1 cellular context compared by ENCODE assay signal in the genomic region with DNA sequence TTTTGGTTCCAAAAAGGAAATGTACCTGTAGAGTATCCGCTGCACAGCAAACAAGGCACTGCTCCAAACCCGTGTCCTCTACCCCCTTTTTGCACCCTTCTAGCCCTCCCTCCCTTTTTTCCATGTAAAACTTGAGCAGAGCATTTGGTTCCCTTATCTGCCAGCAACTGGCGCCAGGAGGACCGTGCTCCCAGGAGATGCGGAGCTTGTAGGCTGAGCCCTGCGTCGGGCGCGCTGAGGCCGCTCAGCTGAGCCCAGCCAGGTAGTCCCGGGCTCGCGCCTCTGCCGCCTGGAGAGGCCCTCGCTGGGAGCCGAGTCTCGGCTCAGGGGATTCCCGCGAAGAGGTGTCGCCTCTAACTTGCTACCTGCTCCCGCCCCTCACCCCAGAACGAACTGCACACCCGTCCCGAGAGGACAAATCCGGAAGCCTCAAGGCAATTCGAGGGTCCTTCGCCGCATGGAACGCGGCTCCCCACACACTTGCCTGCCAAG.
A peak's percentile ranks its signal among the peaks of the same experiment; 100 is the strongest.
TF ChIP-seq lines count a peak whose summit lies in the region.

No MANE protein-coding gene starts in this region.

TF ChIP-seq in HepG2, 621 proteins besides CTCF, POLR2A, EP300 and RAD21 (continued from another document and continues in another):
- TF ChIP-seq, protein P1, sequence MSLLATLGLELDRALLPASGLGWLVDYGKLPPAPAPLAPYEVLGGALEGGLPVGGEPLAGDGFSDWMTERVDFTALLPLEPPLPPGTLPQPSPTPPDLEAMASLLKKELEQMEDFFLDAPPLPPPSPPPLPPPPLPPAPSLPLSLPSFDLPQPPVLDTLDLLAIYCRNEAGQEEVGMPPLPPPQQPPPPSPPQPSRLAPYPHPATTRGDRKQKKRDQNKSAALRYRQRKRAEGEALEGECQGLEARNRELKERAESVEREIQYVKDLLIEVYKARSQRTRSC (CRISPR knock-in tag; IDR thresholded peaks at IDR 0.05; ENCODE audit: low read depth): peak; percentile 15; the same call in 1 of the 2 replicates
- TF ChIP-seq PTBP1 (IDR thresholded peaks at IDR 0.05; ENCODE audit: low read depth, low read length, poor library complexity, severe bottlenecking) (no peak), TBX2 (CRISPR knock-in tag; IDR thresholded peaks at IDR 0.05; ENCODE audit: borderline replicate concordance) (peak; percentile 36), ZNF747 (CRISPR knock-in tag; IDR thresholded peaks at IDR 0.05; ENCODE audit: borderline replicate concordance) (peak; percentile 57; the same call in 1 of the 2 replicates), ZNF766 (CRISPR knock-in tag; IDR thresholded peaks at IDR 0.05; ENCODE audit: borderline replicate concordance) (0 out of 2 replicates have a peak, but pooled peaks have one; percentile 24), ZNF331 (CRISPR knock-in tag; IDR thresholded peaks at IDR 0.05) (peak; percentile 86; the same call in 1 of the 2 replicates), RFXAP (CRISPR knock-in tag; IDR thresholded peaks at IDR 0.05; ENCODE audit: borderline replicate concordance) (0 out of 2 replicates have a peak, but pooled peaks have one; percentile 17), ZNF33B (CRISPR knock-in tag; IDR thresholded peaks at IDR 0.05) (no peak; the same call in 1 of the 2 replicates), LCORL (IDR thresholded peaks at IDR 0.05) (no peak), LCORL (CRISPR knock-in tag; IDR thresholded peaks at IDR 0.05) (0 out of 2 replicates have a peak, but pooled peaks have one; percentile 37), IKZF1 (IDR thresholded peaks at IDR 0.05) (no peak), PHF21A (CRISPR knock-in tag; IDR thresholded peaks at IDR 0.05) (no peak), MLLT10 (CRISPR knock-in tag; IDR thresholded peaks at IDR 0.05) (no peak), ZNF670 (CRISPR knock-in tag; IDR thresholded peaks at IDR 0.05; ENCODE audit: borderline replicate concordance) (peak; percentile 83; the same call in 1 of the 2 replicates), MZF1 (CRISPR knock-in tag; IDR thresholded peaks at IDR 0.05; ENCODE audit: borderline replicate concordance) (0 out of 2 replicates have a peak, but pooled peaks have one; percentile 27), ZFP82 (CRISPR knock-in tag; IDR thresholded peaks at IDR 0.05; ENCODE audit: borderline replicate concordance) (no peak), ZNF224 (CRISPR knock-in tag; IDR thresholded peaks at IDR 0.05) (0 out of 2 replicates have a peak, but pooled peaks have one; percentile 51), ISL2 (CRISPR knock-in tag; IDR thresholded peaks at IDR 0.05) (no peak), ZNF317 (CRISPR knock-in tag; IDR thresholded peaks at IDR 0.05) (0 out of 2 replicates have a peak, but pooled peaks have one; percentile 24), RARG (CRISPR knock-in tag; IDR thresholded peaks at IDR 0.05; ENCODE audit: low read depth) (no peak), ZC3H4 (CRISPR knock-in tag; IDR thresholded peaks at IDR 0.05; ENCODE audit: borderline replicate concordance) (no peak), ZNF160 (CRISPR knock-in tag; IDR thresholded peaks at IDR 0.05) (no peak), HNF4A (CRISPR knock-in tag; IDR thresholded peaks at IDR 0.05) (peak; percentile 29; the same call in 1 of the 2 replicates), POLR2AphosphoS2 (IDR thresholded peaks at IDR 0.05; ENCODE audit: low read depth, low read length) (no peak), ZSCAN20 (CRISPR knock-in tag; IDR thresholded peaks at IDR 0.05; ENCODE audit: borderline replicate concordance) (no peak; the same call in 1 of the 2 replicates), GABPA (IDR thresholded peaks at IDR 0.05; ENCODE audit: low read depth, low read length) (no peak), GABPA (CRISPR knock-in tag; IDR thresholded peaks at IDR 0.05; ENCODE audit: low read depth) (no peak), ASH2L (IDR thresholded peaks at IDR 0.05; ENCODE audit: insufficient read length, low read depth, low read length) (peak; percentile 95), ZBTB8A (CRISPR knock-in tag; IDR thresholded peaks at IDR 0.05; ENCODE audit: borderline replicate concordance, low read depth) (no peak), ZNF292 (CRISPR knock-in tag; IDR thresholded peaks at IDR 0.05; ENCODE audit: borderline replicate concordance, low read depth) (peak; percentile 74; the same call in 1 of the 2 replicates)
- TF ChIP-seq, protein P2, sequence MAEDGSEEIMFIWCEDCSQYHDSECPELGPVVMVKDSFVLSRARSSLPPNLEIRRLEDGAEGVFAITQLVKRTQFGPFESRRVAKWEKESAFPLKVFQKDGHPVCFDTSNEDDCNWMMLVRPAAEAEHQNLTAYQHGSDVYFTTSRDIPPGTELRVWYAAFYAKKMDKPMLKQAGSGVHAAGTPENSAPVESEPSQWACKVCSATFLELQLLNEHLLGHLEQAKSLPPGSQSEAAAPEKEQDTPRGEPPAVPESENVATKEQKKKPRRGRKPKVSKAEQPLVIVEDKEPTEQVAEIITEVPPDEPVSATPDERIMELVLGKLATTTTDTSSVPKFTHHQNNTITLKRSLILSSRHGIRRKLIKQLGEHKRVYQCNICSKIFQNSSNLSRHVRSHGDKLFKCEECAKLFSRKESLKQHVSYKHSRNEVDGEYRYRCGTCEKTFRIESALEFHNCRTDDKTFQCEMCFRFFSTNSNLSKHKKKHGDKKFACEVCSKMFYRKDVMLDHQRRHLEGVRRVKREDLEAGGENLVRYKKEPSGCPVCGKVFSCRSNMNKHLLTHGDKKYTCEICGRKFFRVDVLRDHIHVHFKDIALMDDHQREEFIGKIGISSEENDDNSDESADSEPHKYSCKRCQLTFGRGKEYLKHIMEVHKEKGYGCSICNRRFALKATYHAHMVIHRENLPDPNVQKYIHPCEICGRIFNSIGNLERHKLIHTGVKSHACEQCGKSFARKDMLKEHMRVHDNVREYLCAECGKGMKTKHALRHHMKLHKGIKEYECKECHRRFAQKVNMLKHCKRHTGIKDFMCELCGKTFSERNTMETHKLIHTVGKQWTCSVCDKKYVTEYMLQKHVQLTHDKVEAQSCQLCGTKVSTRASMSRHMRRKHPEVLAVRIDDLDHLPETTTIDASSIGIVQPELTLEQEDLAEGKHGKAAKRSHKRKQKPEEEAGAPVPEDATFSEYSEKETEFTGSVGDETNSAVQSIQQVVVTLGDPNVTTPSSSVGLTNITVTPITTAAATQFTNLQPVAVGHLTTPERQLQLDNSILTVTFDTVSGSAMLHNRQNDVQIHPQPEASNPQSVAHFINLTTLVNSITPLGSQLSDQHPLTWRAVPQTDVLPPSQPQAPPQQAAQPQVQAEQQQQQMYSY (CRISPR knock-in tag; IDR thresholded peaks at IDR 0.05): 0 out of 2 replicates have a peak, but pooled peaks have one; percentile 28
- TF ChIP-seq, protein P3, sequence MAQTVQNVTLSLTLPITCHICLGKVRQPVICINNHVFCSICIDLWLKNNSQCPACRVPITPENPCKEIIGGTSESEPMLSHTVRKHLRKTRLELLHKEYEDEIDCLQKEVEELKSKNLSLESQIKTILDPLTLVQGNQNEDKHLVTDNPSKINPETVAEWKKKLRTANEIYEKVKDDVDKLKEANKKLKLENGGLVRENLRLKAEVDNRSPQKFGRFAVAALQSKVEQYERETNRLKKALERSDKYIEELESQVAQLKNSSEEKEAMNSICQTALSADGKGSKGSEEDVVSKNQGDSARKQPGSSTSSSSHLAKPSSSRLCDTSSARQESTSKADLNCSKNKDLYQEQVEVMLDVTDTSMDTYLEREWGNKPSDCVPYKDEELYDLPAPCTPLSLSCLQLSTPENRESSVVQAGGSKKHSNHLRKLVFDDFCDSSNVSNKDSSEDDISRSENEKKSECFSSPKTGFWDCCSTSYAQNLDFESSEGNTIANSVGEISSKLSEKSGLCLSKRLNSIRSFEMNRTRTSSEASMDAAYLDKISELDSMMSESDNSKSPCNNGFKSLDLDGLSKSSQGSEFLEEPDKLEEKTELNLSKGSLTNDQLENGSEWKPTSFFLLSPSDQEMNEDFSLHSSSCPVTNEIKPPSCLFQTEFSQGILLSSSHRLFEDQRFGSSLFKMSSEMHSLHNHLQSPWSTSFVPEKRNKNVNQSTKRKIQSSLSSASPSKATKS (CRISPR knock-in tag; IDR thresholded peaks at IDR 0.05): no peak
- TF ChIP-seq, protein P4, sequence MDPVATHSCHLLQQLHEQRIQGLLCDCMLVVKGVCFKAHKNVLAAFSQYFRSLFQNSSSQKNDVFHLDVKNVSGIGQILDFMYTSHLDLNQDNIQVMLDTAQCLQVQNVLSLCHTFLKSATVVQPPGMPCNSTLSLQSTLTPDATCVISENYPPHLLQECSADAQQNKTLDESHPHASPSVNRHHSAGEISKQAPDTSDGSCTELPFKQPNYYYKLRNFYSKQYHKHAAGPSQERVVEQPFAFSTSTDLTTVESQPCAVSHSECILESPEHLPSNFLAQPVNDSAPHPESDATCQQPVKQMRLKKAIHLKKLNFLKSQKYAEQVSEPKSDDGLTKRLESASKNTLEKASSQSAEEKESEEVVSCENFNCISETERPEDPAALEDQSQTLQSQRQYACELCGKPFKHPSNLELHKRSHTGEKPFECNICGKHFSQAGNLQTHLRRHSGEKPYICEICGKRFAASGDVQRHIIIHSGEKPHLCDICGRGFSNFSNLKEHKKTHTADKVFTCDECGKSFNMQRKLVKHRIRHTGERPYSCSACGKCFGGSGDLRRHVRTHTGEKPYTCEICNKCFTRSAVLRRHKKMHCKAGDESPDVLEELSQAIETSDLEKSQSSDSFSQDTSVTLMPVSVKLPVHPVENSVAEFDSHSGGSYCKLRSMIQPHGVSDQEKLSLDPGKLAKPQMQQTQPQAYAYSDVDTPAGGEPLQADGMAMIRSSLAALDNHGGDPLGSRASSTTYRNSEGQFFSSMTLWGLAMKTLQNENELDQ (CRISPR knock-in tag; IDR thresholded peaks at IDR 0.05; ENCODE audit: borderline replicate concordance): no peak
- TF ChIP-seq, protein P5, sequence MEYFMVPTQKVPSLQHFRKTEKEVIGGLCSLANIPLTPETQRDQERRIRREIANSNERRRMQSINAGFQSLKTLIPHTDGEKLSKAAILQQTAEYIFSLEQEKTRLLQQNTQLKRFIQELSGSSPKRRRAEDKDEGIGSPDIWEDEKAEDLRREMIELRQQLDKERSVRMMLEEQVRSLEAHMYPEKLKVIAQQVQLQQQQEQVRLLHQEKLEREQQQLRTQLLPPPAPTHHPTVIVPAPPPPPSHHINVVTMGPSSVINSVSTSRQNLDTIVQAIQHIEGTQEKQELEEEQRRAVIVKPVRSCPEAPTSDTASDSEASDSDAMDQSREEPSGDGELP (IDR thresholded peaks at IDR 0.05; ENCODE audit: borderline replicate concordance, low read depth): peak; percentile 71; the same call in 1 of the 2 replicates
- TF ChIP-seq, protein P6, sequence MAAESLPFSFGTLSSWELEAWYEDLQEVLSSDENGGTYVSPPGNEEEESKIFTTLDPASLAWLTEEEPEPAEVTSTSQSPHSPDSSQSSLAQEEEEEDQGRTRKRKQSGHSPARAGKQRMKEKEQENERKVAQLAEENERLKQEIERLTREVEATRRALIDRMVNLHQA (CRISPR knock-in tag; IDR thresholded peaks at IDR 0.05): no peak
- TF ChIP-seq, protein P7, sequence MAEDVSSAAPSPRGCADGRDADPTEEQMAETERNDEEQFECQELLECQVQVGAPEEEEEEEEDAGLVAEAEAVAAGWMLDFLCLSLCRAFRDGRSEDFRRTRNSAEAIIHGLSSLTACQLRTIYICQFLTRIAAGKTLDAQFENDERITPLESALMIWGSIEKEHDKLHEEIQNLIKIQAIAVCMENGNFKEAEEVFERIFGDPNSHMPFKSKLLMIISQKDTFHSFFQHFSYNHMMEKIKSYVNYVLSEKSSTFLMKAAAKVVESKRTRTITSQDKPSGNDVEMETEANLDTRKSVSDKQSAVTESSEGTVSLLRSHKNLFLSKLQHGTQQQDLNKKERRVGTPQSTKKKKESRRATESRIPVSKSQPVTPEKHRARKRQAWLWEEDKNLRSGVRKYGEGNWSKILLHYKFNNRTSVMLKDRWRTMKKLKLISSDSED (CRISPR knock-in tag; IDR thresholded peaks at IDR 0.05): no peak
- TF ChIP-seq, protein P8, sequence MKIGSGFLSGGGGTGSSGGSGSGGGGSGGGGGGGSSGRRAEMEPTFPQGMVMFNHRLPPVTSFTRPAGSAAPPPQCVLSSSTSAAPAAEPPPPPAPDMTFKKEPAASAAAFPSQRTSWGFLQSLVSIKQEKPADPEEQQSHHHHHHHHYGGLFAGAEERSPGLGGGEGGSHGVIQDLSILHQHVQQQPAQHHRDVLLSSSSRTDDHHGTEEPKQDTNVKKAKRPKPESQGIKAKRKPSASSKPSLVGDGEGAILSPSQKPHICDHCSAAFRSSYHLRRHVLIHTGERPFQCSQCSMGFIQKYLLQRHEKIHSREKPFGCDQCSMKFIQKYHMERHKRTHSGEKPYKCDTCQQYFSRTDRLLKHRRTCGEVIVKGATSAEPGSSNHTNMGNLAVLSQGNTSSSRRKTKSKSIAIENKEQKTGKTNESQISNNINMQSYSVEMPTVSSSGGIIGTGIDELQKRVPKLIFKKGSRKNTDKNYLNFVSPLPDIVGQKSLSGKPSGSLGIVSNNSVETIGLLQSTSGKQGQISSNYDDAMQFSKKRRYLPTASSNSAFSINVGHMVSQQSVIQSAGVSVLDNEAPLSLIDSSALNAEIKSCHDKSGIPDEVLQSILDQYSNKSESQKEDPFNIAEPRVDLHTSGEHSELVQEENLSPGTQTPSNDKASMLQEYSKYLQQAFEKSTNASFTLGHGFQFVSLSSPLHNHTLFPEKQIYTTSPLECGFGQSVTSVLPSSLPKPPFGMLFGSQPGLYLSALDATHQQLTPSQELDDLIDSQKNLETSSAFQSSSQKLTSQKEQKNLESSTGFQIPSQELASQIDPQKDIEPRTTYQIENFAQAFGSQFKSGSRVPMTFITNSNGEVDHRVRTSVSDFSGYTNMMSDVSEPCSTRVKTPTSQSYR (CRISPR knock-in tag; IDR thresholded peaks at IDR 0.05; ENCODE audit: borderline replicate concordance): no peak
- TF ChIP-seq, protein P9, sequence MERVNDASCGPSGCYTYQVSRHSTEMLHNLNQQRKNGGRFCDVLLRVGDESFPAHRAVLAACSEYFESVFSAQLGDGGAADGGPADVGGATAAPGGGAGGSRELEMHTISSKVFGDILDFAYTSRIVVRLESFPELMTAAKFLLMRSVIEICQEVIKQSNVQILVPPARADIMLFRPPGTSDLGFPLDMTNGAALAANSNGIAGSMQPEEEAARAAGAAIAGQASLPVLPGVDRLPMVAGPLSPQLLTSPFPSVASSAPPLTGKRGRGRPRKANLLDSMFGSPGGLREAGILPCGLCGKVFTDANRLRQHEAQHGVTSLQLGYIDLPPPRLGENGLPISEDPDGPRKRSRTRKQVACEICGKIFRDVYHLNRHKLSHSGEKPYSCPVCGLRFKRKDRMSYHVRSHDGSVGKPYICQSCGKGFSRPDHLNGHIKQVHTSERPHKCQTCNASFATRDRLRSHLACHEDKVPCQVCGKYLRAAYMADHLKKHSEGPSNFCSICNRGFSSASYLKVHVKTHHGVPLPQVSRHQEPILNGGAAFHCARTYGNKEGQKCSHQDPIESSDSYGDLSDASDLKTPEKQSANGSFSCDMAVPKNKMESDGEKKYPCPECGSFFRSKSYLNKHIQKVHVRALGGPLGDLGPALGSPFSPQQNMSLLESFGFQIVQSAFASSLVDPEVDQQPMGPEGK (CRISPR knock-in tag; IDR thresholded peaks at IDR 0.05): no peak
- TF ChIP-seq, protein P10, sequence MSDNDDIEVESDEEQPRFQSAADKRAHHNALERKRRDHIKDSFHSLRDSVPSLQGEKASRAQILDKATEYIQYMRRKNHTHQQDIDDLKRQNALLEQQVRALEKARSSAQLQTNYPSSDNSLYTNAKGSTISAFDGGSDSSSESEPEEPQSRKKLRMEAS (IDR thresholded peaks at IDR 0.05): no peak
- TF ChIP-seq, protein P11, sequence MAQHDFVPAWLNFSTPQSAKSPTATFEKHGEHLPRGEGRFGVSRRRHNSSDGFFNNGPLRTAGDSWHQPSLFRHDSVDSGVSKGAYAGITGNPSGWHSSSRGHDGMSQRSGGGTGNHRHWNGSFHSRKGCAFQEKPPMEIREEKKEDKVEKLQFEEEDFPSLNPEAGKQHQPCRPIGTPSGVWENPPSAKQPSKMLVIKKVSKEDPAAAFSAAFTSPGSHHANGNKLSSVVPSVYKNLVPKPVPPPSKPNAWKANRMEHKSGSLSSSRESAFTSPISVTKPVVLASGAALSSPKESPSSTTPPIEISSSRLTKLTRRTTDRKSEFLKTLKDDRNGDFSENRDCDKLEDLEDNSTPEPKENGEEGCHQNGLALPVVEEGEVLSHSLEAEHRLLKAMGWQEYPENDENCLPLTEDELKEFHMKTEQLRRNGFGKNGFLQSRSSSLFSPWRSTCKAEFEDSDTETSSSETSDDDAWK (CRISPR knock-in tag; IDR thresholded peaks at IDR 0.05): no peak
